In genomic region chr12:56282030-56282429, GRCh38 we compare ENCODE assay signal across 17 cellular contexts.
"Had no signal": no experiment of that assay in that cellular context is flagged by ENCODE, and none has a peak within 500 bp of the region (broad histone marks: within the 10 kb centered on the region; RNA-seq: fewer than 3 reads in every experiment).

No MANE protein-coding gene starts in this region.

- H3K9me3 Mint-ChIP-seq: activated naive CD4-positive, alpha-beta T cell treated with anti-CD3 and anti-CD28 coated beads, Interleukin-2, amount 50 U/mL, for 24 hours; mesothelial cell of epicardium; naive thymus-derived CD4-positive, alpha-beta T cell; neural crest cell; stimulated activated naive CD8-positive, alpha-beta T cell treated with anti-CD3 and anti-CD28 coated beads, Interleukin-15, Interleukin-2, amounts not matched to agents 100 ng/mL and 50 ng/mL, for 24 hours; type B pancreatic cell had no signal

- H3K27me3 Mint-ChIP-seq: activated naive CD4-positive, alpha-beta T cell treated with anti-CD3 and anti-CD28 coated beads, Interleukin-2, amount 50 U/mL, for 24 hours; naive thymus-derived CD4-positive, alpha-beta T cell; stimulated activated naive CD8-positive, alpha-beta T cell treated with anti-CD3 and anti-CD28 coated beads, Interleukin-15, Interleukin-2, amounts not matched to agents 100 ng/mL and 50 ng/mL, for 24 hours; type B pancreatic cell had no signal

- ATAC-seq: gastroesophageal sphincter; left cardiac atrium; naive thymus-derived CD4-positive, alpha-beta T cell; right cardiac atrium had no signal

- H3K4me1 Mint-ChIP-seq: mesothelial cell of epicardium, neural crest cell had no signal

- H3K27ac Mint-ChIP-seq: activated naive CD4-positive, alpha-beta T cell treated with anti-CD3 and anti-CD28 coated beads, Interleukin-2, amount 50 U/mL, for 24 hours; type B pancreatic cell had no signal

- DNase-seq: activated CD4-positive, alpha-beta T cell treated with anti-CD3 and anti-CD28 coated beads for 1 hour; activated CD8-positive, alpha-beta memory T cell treated with anti-CD3 and anti-CD28 coated beads for 24 hours; brain microvascular endothelial cell; islet precursor cell; left cardiac atrium; naive thymus-derived CD4-positive, alpha-beta T cell; posterior cingulate gyrus; right cardiac atrium; spleen; T-helper 9 cell; WERI-Rb-1 had no signal

- H3K4me3 Mint-ChIP-seq: activated naive CD4-positive, alpha-beta T cell treated with anti-CD3 and anti-CD28 coated beads, Interleukin-2, amount 50 U/mL, for 24 hours; mesothelial cell of epicardium; naive thymus-derived CD4-positive, alpha-beta T cell; neural crest cell; stimulated activated naive CD8-positive, alpha-beta T cell treated with anti-CD3 and anti-CD28 coated beads, Interleukin-15, Interleukin-2, amounts not matched to agents 100 ng/mL and 50 ng/mL, for 24 hours; type B pancreatic cell had no signal
